ENCODE assay signal across 18 cellular contexts in genomic region chr11:15971215-15971546, GRCh38.
"Had no signal": no experiment of that assay in that cellular context is flagged by ENCODE, and none has a peak within 500 bp of the region (broad histone marks: within the 10 kb centered on the region; RNA-seq: fewer than 3 reads in every experiment).

No MANE protein-coding gene starts in this region.

- H3K4me3 ChIP-seq: colonic mucosa, neural progenitor cell, pancreas had no signal

- H3K4me2 ChIP-seq: neural progenitor cell, SK-N-SH had no signal

- H3K4me1 ChIP-seq: colonic mucosa had no signal

- H3K9ac ChIP-seq: neural progenitor cell, SK-N-SH had no signal

- H3K9me3 ChIP-seq: colonic mucosa, pancreas, SK-N-SH had no signal

- H3K36me3 ChIP-seq: colonic mucosa, neural progenitor cell had no signal

- ATAC-seq: activated CD8-positive, alpha-beta memory T cell treated with anti-CD3 and anti-CD28 coated beads, Interleukin-2, amount 10 ng/mL, durations not matched to agents 7 days and 5 days; left cardiac atrium; pancreas had no signal

- H3K27me3 ChIP-seq: colonic mucosa, neural progenitor cell, pancreas had no signal

- DNase-seq: activated CD4-positive, alpha-beta T cell treated with anti-CD3 and anti-CD28 coated beads for 1 hour; activated CD4-positive, alpha-beta T cell treated with anti-CD3 and anti-CD28 coated beads, Interleukin-2, amount 50 U/mL, for 48 hours; activated CD8-positive, alpha-beta memory T cell treated with anti-CD3 and anti-CD28 coated beads, Interleukin-2, amount 10 ng/mL, durations not matched to agents 7 days and 5 days; activated naive CD4-positive, alpha-beta T cell treated with anti-CD3 and anti-CD28 coated beads, Interleukin-2, amount 10 ng/mL, durations not matched to agents 7 days and 5 days; activated T-cell treated with anti-CD3 and anti-CD28 coated beads, Interleukin-2, amount 50 U/mL, for 1 hour; caudate nucleus; colonic mucosa; foreskin fibroblast; left cardiac atrium; naive B cell; pancreas; SK-N-SH; stimulated activated CD4-positive, alpha-beta T cell treated with anti-CD3 and anti-CD28 coated beads, Interleukin-4, amount 100 ng/mL, for 1 hour; stimulated activated naive CD4-positive, alpha-beta T cell; T-helper 1 cell; T1000; trophoblast cell had no signal

- H2AFZ ChIP-seq: neural progenitor cell had no signal

- H3K27ac ChIP-seq: colonic mucosa, neural progenitor cell had no signal

- H3K9me2 ChIP-seq: SK-N-SH had no signal
